Comparison of ENCODE assay signal across 10 cellular contexts in genomic region chr11:64861227-64861970, GRCh38. TPM values are rescaled to one million over a fixed set of nuclear protein-coding genes. Genes with fewer than 3 reads are reported as not detected.
A peak's percentile ranks its signal among the peaks of the same experiment; 100 is the strongest.
DNase-seq lines count a peak whose midpoint lies in the region; ATAC-seq and TF ChIP-seq lines count a peak whose summit lies in the region.
"Had no signal": no experiment of that assay in that cellular context is flagged by ENCODE, and none has a peak within 500 bp of the region (broad histone marks: within the 10 kb centered on the region; RNA-seq: fewer than 3 reads in every experiment).

No MANE protein-coding gene starts in this region.

- peaks cover 75% of the 10 kb centered on the region for H3K4me1 Mint-ChIP-seq in activated CD4-positive, alpha-beta T cell treated with anti-CD3 and anti-CD28 coated beads, Interleukin-2, amount 10 ng/mL, durations not matched to agents 24 days and 14 days

- peaks cover 21 to 90% (median 78%) of the 10 kb centered on the region in 4 donors for H3K4me1 ChIP-seq in Peyer's patch
- H3K4me1 ChIP-seq in duodenal mucosa (ENCODE audit: control insufficient read depth in 1 of 2, insufficient read depth in 2 of 2, low read length in 2 of 2): peaks cover 69 to 83% of the 10 kb centered on the region in 2 donors
- peaks cover 70% of the 10 kb centered on the region for H3K4me1 ChIP-seq in stomach smooth muscle (ENCODE audit: control insufficient read depth, insufficient read depth, low read length)

- peak overlapping the region; percentile 57 for H3K4me3 Mint-ChIP-seq in activated CD4-positive, alpha-beta T cell treated with anti-CD3 and anti-CD28 coated beads, Interleukin-2, amount 10 ng/mL, durations not matched to agents 24 days and 14 days

- H3K9me3 ChIP-seq in Peyer's patch (no peaks in the 10 kb centered on the region), duodenal mucosa (ENCODE audit: control insufficient read depth in 1 of 2, low read length in 2 of 2) (no peaks in the 10 kb centered on the region), stomach smooth muscle (ENCODE audit: control insufficient read depth in 2 of 2, low read length in 2 of 2) (peaks cover 0 to 3% of the 10 kb centered on the region in 2 donors)
- H3K9me3 ChIP-seq: thyroid gland had no signal

- H3K4me3 ChIP-seq in Peyer's patch: no peak overlapping the region
- peak overlapping the region; percentile 11 to 21 for H3K4me3 ChIP-seq in duodenal mucosa (ENCODE audit: low read depth in 1 of 2, low read length in 2 of 2)
- H3K4me3 ChIP-seq in stomach smooth muscle (ENCODE audit: low read length in 2 of 2): no peak overlapping the region
- H3K4me3 ChIP-seq: thyroid gland had no signal

- H3K36me3 ChIP-seq in Peyer's patch (peaks cover 0 to 31% (median 0%) of the 10 kb centered on the region in 3 donors), duodenal mucosa (ENCODE audit: control insufficient read depth in 1 of 2, insufficient read depth in 2 of 2, low read length in 2 of 2) (peaks cover 0 to 37% of the 10 kb centered on the region in 2 donors), stomach smooth muscle (ENCODE audit: control insufficient read depth in 2 of 2, insufficient read depth in 2 of 2, low read length in 2 of 2) (peaks cover 14 to 16% of the 10 kb centered on the region in 2 donors)

- H3K9me3 Mint-ChIP-seq in activated CD4-positive, alpha-beta T cell treated with anti-CD3 and anti-CD28 coated beads, Interleukin-2, amount 10 ng/mL, durations not matched to agents 24 days and 14 days: peaks cover 7% of the 10 kb centered on the region

- H3K27ac Mint-ChIP-seq in activated CD4-positive, alpha-beta T cell treated with anti-CD3 and anti-CD28 coated beads, Interleukin-2, amount 10 ng/mL, durations not matched to agents 24 days and 14 days: peak overlapping the region; percentile 95

- no peak for TF ChIP-seq POLR2A in Peyer's patch (IDR thresholded peaks at IDR 0.05)

- H3K9ac ChIP-seq in duodenal mucosa (ENCODE audit: low read depth in 1 of 2, low read length in 2 of 2) (no peak overlapping the region), stomach smooth muscle (ENCODE audit: low read length in 2 of 2) (no peak overlapping the region)

- H3K27ac ChIP-seq in Peyer's patch (peak overlapping the region; percentile 81 to 94 (median 90)), duodenal mucosa (ENCODE audit: low read depth, low read length) (no peak overlapping the region), stomach smooth muscle (ENCODE audit: low read length) (peak overlapping the region; percentile 99)

- no peak for TF ChIP-seq CTCF in Peyer's patch (IDR thresholded peaks at IDR 0.05)

- no peak for ATAC-seq in HG02884 (IDR thresholded peaks at IDR 0.05; ENCODE audit: unreplicated experiment)

- H3K36me3 Mint-ChIP-seq in activated CD4-positive, alpha-beta T cell treated with anti-CD3 and anti-CD28 coated beads, Interleukin-2, amount 10 ng/mL, durations not matched to agents 24 days and 14 days (ENCODE audit: low read depth): peaks cover 44% of the 10 kb centered on the region

- peak; percentile 72 for DNase-seq in activated CD4-positive, alpha-beta T cell treated with anti-CD3 and anti-CD28 coated beads, Interleukin-2, amount 10 ng/mL, durations not matched to agents 24 days and 14 days
- DNase-seq in activated CD4-positive, alpha-beta T cell treated with anti-CD3 and anti-CD28 coated beads, Interleukin-2, amount 50 U/mL, for 1 hour: no peak
- DNase-seq in Peyer's patch (no peak), AG20443 (ENCODE audit: low spot score) (no peak), dermis blood vessel endothelial cell (no peak)
- DNase-seq: NCI-H510A treated with DMSO at 0.1 percent for 48 hours, thyroid gland had no signal

- H3K27me3 ChIP-seq in Peyer's patch: no peaks in the 10 kb centered on the region
- H3K27me3 ChIP-seq in duodenal mucosa (ENCODE audit: control insufficient read depth in 1 of 2, insufficient read depth in 2 of 2, low read length in 2 of 2): no peaks in the 10 kb centered on the region
- no peaks in the 10 kb centered on the region for H3K27me3 ChIP-seq in stomach smooth muscle (ENCODE audit: control insufficient read depth in 1 of 2, insufficient read depth in 2 of 2, low read length in 2 of 2)
- H3K27me3 ChIP-seq: thyroid gland had no signal

- intact Hi-C loops in activated CD4-positive, alpha-beta T cell treated with anti-CD3 and anti-CD28 coated beads, Interleukin-2, amount 10 ng/mL, durations not matched to agents 24 days and 14 days (cut with micrococcal nuclease): no loop called here

- H3K27me3 Mint-ChIP-seq in activated CD4-positive, alpha-beta T cell treated with anti-CD3 and anti-CD28 coated beads, Interleukin-2, amount 10 ng/mL, durations not matched to agents 24 days and 14 days: no peaks in the 10 kb centered on the region

RNA-seq across cellular contexts. Expression of gene CDC42BPG, which starts 16.9 kb away (rescaled TPM):
- total RNA-seq in activated CD4-positive, alpha-beta T cell treated with anti-CD3 and anti-CD28 coated beads, Interleukin-2, amount 10 ng/mL, durations not matched to agents 24 days and 14 days: 0.05 TPM in 2 replicates
- 10 to 100 TPM; 25.6 to 78.6 (median 52.1) TPM for total RNA-seq in Peyer's patch
- 0.34 and 0.37 TPM in 2 replicates for total RNA-seq in dermis blood vessel endothelial cell

RNA-seq across cellular contexts. Expression of gene EHD1, which starts 17.0 kb away (rescaled TPM):
- total RNA-seq in activated CD4-positive, alpha-beta T cell treated with anti-CD3 and anti-CD28 coated beads, Interleukin-2, amount 10 ng/mL, durations not matched to agents 24 days and 14 days: 93.0 and 101 TPM in 2 replicates
- 100 to 1,000 TPM in 2 of 4 donors, 10 to 100 TPM in 2; 56.2 to 185 (median 98.6) TPM for total RNA-seq in Peyer's patch
- total RNA-seq in dermis blood vessel endothelial cell: 75.9 and 125 TPM in 2 replicates

RNA-seq across cellular contexts. Expression of gene MEN1, which starts 51.0 kb away (rescaled TPM):
- total RNA-seq in activated CD4-positive, alpha-beta T cell treated with anti-CD3 and anti-CD28 coated beads, Interleukin-2, amount 10 ng/mL, durations not matched to agents 24 days and 14 days: 36.7 and 39.1 TPM in 2 replicates
- total RNA-seq in Peyer's patch (10 to 100 TPM; 20.3 to 47.0 (median 31.9) TPM), dermis blood vessel endothelial cell (20.1 and 38.7 TPM in 2 replicates)

RNA-seq across cellular contexts. Expression of gene ATG2A, which starts 55.6 kb away (rescaled TPM):
- 22.5 and 23.1 TPM in 2 replicates for total RNA-seq in activated CD4-positive, alpha-beta T cell treated with anti-CD3 and anti-CD28 coated beads, Interleukin-2, amount 10 ng/mL, durations not matched to agents 24 days and 14 days
- total RNA-seq in Peyer's patch (10 to 100 TPM; 38.8 to 79.6 (median 66.6) TPM), dermis blood vessel endothelial cell (17.7 and 24.8 TPM in 2 replicates)

RNA-seq across cellular contexts. Expression of gene MAP4K2, which starts 58.4 kb away (rescaled TPM):
- total RNA-seq in activated CD4-positive, alpha-beta T cell treated with anti-CD3 and anti-CD28 coated beads, Interleukin-2, amount 10 ng/mL, durations not matched to agents 24 days and 14 days: 63.5 and 67.3 TPM in 2 replicates
- total RNA-seq in Peyer's patch (10 to 100 TPM in 3 of 4 donors, 1 to 10 TPM in 1; 3.3 to 34.7 (median 20.3) TPM), dermis blood vessel endothelial cell (46.1 and 93.6 TPM in 2 replicates)

Comparison
In these comparisons a context has a peak if more than half of its experiments do, and no peak if none do; other contexts are left out.
1. H3K4me3 ChIP-seq: peak in duodenal mucosa (2 of 2); none in Peyer's patch (0 of 4) and stomach smooth muscle (0 of 2).
2. RNA of gene CDC42BPG, which starts 16.9 kb away (total RNA-seq): 25.6 to 78.6 TPM in Peyer's patch; 0.34 to 0.37 TPM in dermis blood vessel endothelial cell and 0.05 TPM in activated CD4-positive, alpha-beta T cell treated with anti-CD3 and anti-CD28 coated beads, Interleukin-2, amount 10 ng/mL, durations not matched to agents 24 days and 14 days; every median in the first group is over 10 times any median in the second.